In genomic region chr3:15427182-15427880, GRCh38 we compare ENCODE assay signal across 1 cellular context.
TF ChIP-seq lines count a peak whose summit lies in the region.

TSS of gene EAF1 (plus strand) at chr3:15427598. CDS start at chr3:15427780, 182 bp downstream.
TSS of gene METTL6 (minus strand) at chr3:15427544. CDS start at chr3:15426511, 1,033 bp downstream.

TF ChIP-seq in HepG2, 621 proteins besides CTCF, POLR2A, EP300 and RAD21 (continued from another document and continues in another):
- no peak for TF ChIP-seq STAT6 (CRISPR knock-in tag; IDR thresholded peaks at IDR 0.05; ENCODE audit: borderline replicate concordance)
- no peak for TF ChIP-seq ZNF558 (CRISPR knock-in tag; IDR thresholded peaks at IDR 0.05; ENCODE audit: borderline replicate concordance)
- TF ChIP-seq KDM4B (CRISPR knock-in tag; IDR thresholded peaks at IDR 0.05) = no peak
- TF ChIP-seq KLF16 (CRISPR knock-in tag; IDR thresholded peaks at IDR 0.05) = peak in 1 of 2 experiments; percentile 44; a peak in 1 of 4 replicates
- TF ChIP-seq PHF20 (CRISPR knock-in tag; IDR thresholded peaks at IDR 0.05) = peak; percentile 94
- TF ChIP-seq ZNF691 (CRISPR knock-in tag; IDR thresholded peaks at IDR 0.05; ENCODE audit: borderline replicate concordance, low read depth) = 0 out of 2 replicates have a peak, but pooled peaks have one; percentile 26
- no peak for TF ChIP-seq KLF6 (CRISPR knock-in tag; IDR thresholded peaks at IDR 0.05)
- TF ChIP-seq THRA (CRISPR knock-in tag; IDR thresholded peaks at IDR 0.05; ENCODE audit: borderline replicate concordance) = no peak
- no peak for TF ChIP-seq ZSCAN9 (CRISPR knock-in tag; IDR thresholded peaks at IDR 0.05; ENCODE audit: borderline replicate concordance)
- 0 out of 2 replicates have a peak, but pooled peaks have one; percentile 49 for TF ChIP-seq CCDC6 (CRISPR knock-in tag; IDR thresholded peaks at IDR 0.05)
- peak; percentile 92 for TF ChIP-seq KMT2B (CRISPR knock-in tag; IDR thresholded peaks at IDR 0.05)
- TF ChIP-seq ZBTB2 (CRISPR knock-in tag; IDR thresholded peaks at IDR 0.05; ENCODE audit: low read depth) = no peak
- no peak for TF ChIP-seq FOXM1 (CRISPR knock-in tag; IDR thresholded peaks at IDR 0.05)
- TF ChIP-seq ZNF839 (CRISPR knock-in tag; IDR thresholded peaks at IDR 0.05; ENCODE audit: borderline replicate concordance) = no peak; the same call in 1 of the 2 replicates
- no peak for TF ChIP-seq ZNF572 (CRISPR knock-in tag; IDR thresholded peaks at IDR 0.05)
- TF ChIP-seq ZBTB3 (CRISPR knock-in tag; IDR thresholded peaks at IDR 0.05; ENCODE audit: borderline replicate concordance, low read depth) = no peak
- peak; percentile 29; the same call in 1 of the 2 replicates for TF ChIP-seq TGIF2 (CRISPR knock-in tag; IDR thresholded peaks at IDR 0.05)
- TF ChIP-seq MAZ (IDR thresholded peaks at IDR 0.05; ENCODE audit: borderline replicate concordance, low read depth, low read length) = no peak; the same call in 1 of the 2 replicates
- TF ChIP-seq MAZ (CRISPR knock-in tag; IDR thresholded peaks at IDR 0.05; ENCODE audit: low read depth) = no peak
- TF ChIP-seq CC2D1A (CRISPR knock-in tag; IDR thresholded peaks at IDR 0.05) = no peak
- peak; percentile 92; the same call in 1 of the 2 replicates for TF ChIP-seq SIN3A (IDR thresholded peaks at IDR 0.05; ENCODE audit: borderline replicate concordance, low read depth, low read length)
- no peak for TF ChIP-seq ZNF142 (CRISPR knock-in tag; IDR thresholded peaks at IDR 0.05)
- TF ChIP-seq ATF1 (CRISPR knock-in tag; IDR thresholded peaks at IDR 0.05) = 0 out of 2 replicates have a peak, but pooled peaks have one; percentile 38
- TF ChIP-seq BRCA1 (CRISPR knock-in tag; IDR thresholded peaks at IDR 0.05) = peak; percentile 76; the same call in 1 of the 2 replicates
- no peak for TF ChIP-seq FIP1L1 (IDR thresholded peaks at IDR 0.05; ENCODE audit: borderline replicate concordance, insufficient read depth, low read depth, low read length)
- TF ChIP-seq ZNF230 (CRISPR knock-in tag; IDR thresholded peaks at IDR 0.05) = no peak
- 0 out of 2 replicates have a peak, but pooled peaks have one; percentile 65 for TF ChIP-seq POGK (CRISPR knock-in tag; conservative IDR thresholded peaks at IDR 0.05)
- no peak for TF ChIP-seq PRPF4 (IDR thresholded peaks at IDR 0.05; ENCODE audit: low read depth, low read length, poor library complexity, severe bottlenecking)
- TF ChIP-seq TFAP4 (IDR thresholded peaks at IDR 0.05; ENCODE audit: borderline replicate concordance, low read depth) = no peak
- peak; percentile 58 for TF ChIP-seq KDM2A (CRISPR knock-in tag; IDR thresholded peaks at IDR 0.05; ENCODE audit: borderline replicate concordance, low read depth)
- TF ChIP-seq PTBP1 (IDR thresholded peaks at IDR 0.05; ENCODE audit: low read depth, low read length, poor library complexity, severe bottlenecking) = peak; percentile 98
- TF ChIP-seq TBX2 (CRISPR knock-in tag; IDR thresholded peaks at IDR 0.05; ENCODE audit: borderline replicate concordance) = peak; percentile 56; the same call in 1 of the 2 replicates
- no peak for TF ChIP-seq ZNF768 (CRISPR knock-in tag; IDR thresholded peaks at IDR 0.05)
- TF ChIP-seq AGO2 (optimal IDR thresholded peaks at IDR 0.05; ENCODE audit: low read depth, low read length) = peak; percentile 71
- TF ChIP-seq THYN1 (CRISPR knock-in tag; IDR thresholded peaks at IDR 0.05; ENCODE audit: borderline replicate concordance, low read depth) = 0 out of 2 replicates have a peak, but pooled peaks have one; percentile 62
- TF ChIP-seq AKNA (CRISPR knock-in tag; IDR thresholded peaks at IDR 0.05; ENCODE audit: borderline replicate concordance) = peak; percentile 42; the same call in 1 of the 2 replicates
- TF ChIP-seq FOXJ3 (CRISPR knock-in tag; IDR thresholded peaks at IDR 0.05; ENCODE audit: borderline replicate concordance) = no peak
